In the genomic region with DNA sequence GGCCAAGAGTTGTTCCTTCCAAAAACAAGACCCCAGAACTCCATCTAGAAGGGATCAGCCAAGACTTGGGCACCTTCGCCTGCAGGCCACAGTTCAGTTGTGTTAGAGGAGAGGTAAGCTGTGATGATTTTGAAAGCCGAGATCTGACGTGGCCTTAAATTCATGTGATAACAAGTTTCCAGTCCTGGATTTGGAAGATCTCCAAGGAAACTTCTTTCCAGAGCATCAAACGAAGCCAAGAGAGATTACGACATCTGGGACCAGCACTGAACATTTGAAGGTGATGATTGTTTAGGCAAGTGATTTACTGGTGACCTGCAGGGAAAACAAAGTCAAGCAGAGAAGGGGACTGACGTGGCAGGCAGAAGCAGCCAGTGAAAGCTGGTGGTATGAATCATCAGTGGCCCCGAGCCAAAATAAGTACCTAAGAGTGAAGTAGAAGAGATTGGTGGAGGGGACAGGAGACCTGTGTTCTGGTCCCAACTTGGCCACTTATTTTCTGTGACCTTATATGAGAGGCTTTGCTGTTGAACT, we compare ENCODE assay signal across 8 cellular contexts.
A peak's percentile ranks its signal among the peaks of the same experiment; 100 is the strongest.
DNase-seq lines count a peak whose midpoint lies in the region; ATAC-seq and TF ChIP-seq lines count a peak whose summit lies in the region.

No MANE protein-coding gene starts in this region.

- H3K9me3 Mint-ChIP-seq in neural progenitor cell (peaks cover 3% of the 10 kb centered on the region), type B pancreatic cell (peaks cover 8% of the 10 kb centered on the region)

- ATAC-seq in HG03175 (IDR thresholded peaks at IDR 0.05; ENCODE audit: unreplicated experiment) (peak; percentile 49), body of pancreas (peak; percentile 89)

- H3K27ac ChIP-seq in body of pancreas, result no peak overlapping the region
- H3K27ac ChIP-seq in neural progenitor cell, result no peak overlapping the region

- DNase-seq in NCI-H1105 treated with DMSO at 0.1 percent for 48 hours (lab: John Stamatoyannopoulos, UW) (peak; percentile 36), NCI-H1105 (lab: John Stamatoyannopoulos, UW) (no peak), body of pancreas (peak; percentile 59 to 86 (median 72)), neural progenitor cell (ENCODE audit: low spot score) (no peak), type B pancreatic cell (ENCODE audit: extremely low spot score, unreplicated experiment) (no peak), OCI-M1 (lab: John Stamatoyannopoulos, UW) (no peak), NCI-H1048 (lab: John Stamatoyannopoulos, UW) (no peak)

- no peaks in the 10 kb centered on the region for H3K79me2 ChIP-seq in neural progenitor cell (ENCODE audit: low read depth)

- H4K20me1 ChIP-seq in neural progenitor cell (ENCODE audit: low read depth), result no peaks in the 10 kb centered on the region

- H3K4me1 ChIP-seq in body of pancreas (peaks cover 10% of the 10 kb centered on the region), neural progenitor cell (no peaks in the 10 kb centered on the region)

- no peak overlapping the region for H3K4me3 ChIP-seq in body of pancreas
- no peak overlapping the region for H3K4me3 ChIP-seq in neural progenitor cell

- H3K27me3 ChIP-seq in body of pancreas (no peaks in the 10 kb centered on the region), neural progenitor cell (no peaks in the 10 kb centered on the region)

- no peaks in the 10 kb centered on the region for H3K36me3 Mint-ChIP-seq in neural progenitor cell
- no peaks in the 10 kb centered on the region for H3K36me3 Mint-ChIP-seq in type B pancreatic cell

- H3F3A ChIP-seq in neural progenitor cell (ENCODE audit: low read depth), result no peaks in the 10 kb centered on the region

- H3K27ac Mint-ChIP-seq in neural progenitor cell (peak overlapping the region; percentile 18), type B pancreatic cell (no peak overlapping the region)

- H3K9ac ChIP-seq in neural progenitor cell, result no peak overlapping the region

- H3K4me3 Mint-ChIP-seq in neural progenitor cell (no peak overlapping the region), type B pancreatic cell (no peak overlapping the region)

- no peak overlapping the region for H2AFZ ChIP-seq in neural progenitor cell (replicated peaks)

- H3K27me3 Mint-ChIP-seq in neural progenitor cell (ENCODE audit: insufficient read depth, low read depth), result peaks cover 3% of the 10 kb centered on the region
- peaks cover 4% of the 10 kb centered on the region for H3K27me3 Mint-ChIP-seq in type B pancreatic cell

- H3K4me1 Mint-ChIP-seq in neural progenitor cell (peaks cover 2% of the 10 kb centered on the region), type B pancreatic cell (ENCODE audit: unreplicated experiment) (peaks cover 11% of the 10 kb centered on the region)

- H3K9me3 ChIP-seq in body of pancreas (no peaks in the 10 kb centered on the region), neural progenitor cell (ENCODE audit: low read depth) (no peaks in the 10 kb centered on the region)

- TF ChIP-seq CTCF in body of pancreas (IDR thresholded peaks at IDR 0.05) (no peak), neural progenitor cell (IDR thresholded peaks at IDR 0.05) (no peak), type B pancreatic cell (conservative IDR thresholded peaks at IDR 0.05) (no peak)

- no peak for TF ChIP-seq POLR2A in body of pancreas (IDR thresholded peaks at IDR 0.05)

- 18 to 32% methylated on average over 7 of the region's 7 CpGs for WGBS in body of pancreas, 2 donors

- intact Hi-C loops in body of pancreas (cut with DNase I), result no loop called here

- H3K36me3 ChIP-seq in body of pancreas (replicated peaks in 1 of 2; ENCODE audit: insufficient read depth in 1 of 2, low read depth in 2 of 2) (no peaks in the 10 kb centered on the region), neural progenitor cell (no peaks in the 10 kb centered on the region)

- H3K4me2 ChIP-seq in neural progenitor cell, result no peak overlapping the region

Comparison
In these comparisons a context has a peak if more than half of its experiments do, and no peak if none do; other contexts are left out.
1. DNase-seq: peak in NCI-H1105 treated with DMSO at 0.1 percent for 48 hours (single experiment) and body of pancreas (4 of 4); none in NCI-H1105 (single experiment), neural progenitor cell (single experiment), type B pancreatic cell (single experiment), OCI-M1 (single experiment) and NCI-H1048 (single experiment).